ENCODE assay signal across 1 cellular context in genomic region chr13:30580852-30581502, GRCh38.
TF ChIP-seq lines count a peak whose summit lies in the region.

No MANE protein-coding gene starts in this region.

TF ChIP-seq in SK-N-SH, 30 proteins besides CTCF, POLR2A, EP300 and RAD21 (continued from another document):
- peak; percentile 29; the same call in 1 of the 2 replicates for TF ChIP-seq FOSL2 (IDR thresholded peaks at IDR 0.05; ENCODE audit: borderline replicate concordance, low read depth)
- TF ChIP-seq IRF3 (IDR thresholded peaks at IDR 0.05; ENCODE audit: low read depth, low read length): no peak
- TF ChIP-seq TCF12 (IDR thresholded peaks at IDR 0.05): no peak
